Comparison of ENCODE assay signal across 9 cellular contexts in genomic region chr7:100373261-100373831, GRCh38. TPM values are rescaled to one million over a fixed set of nuclear protein-coding genes. Genes with fewer than 3 reads are reported as not detected.
DNase-seq lines count a peak whose midpoint lies in the region; ATAC-seq, FAIRE-seq and TF ChIP-seq lines count a peak whose summit lies in the region.
"Had no signal": no experiment of that assay in that cellular context is flagged by ENCODE, and none has a peak within 500 bp of the region (broad histone marks: within the 10 kb centered on the region; RNA-seq: fewer than 3 reads in every experiment).

Gene PILRA, plus strand, starts transcription at chr7:100373487. Its CDS starts 170 bp downstream, at chr7:100373657.

- peak in 3 of 4 donors; percentile 13 to 64 (median 57) for ATAC-seq in pancreas

- H3K4me1 ChIP-seq in OCI-LY3 (ENCODE audit: low read length) (peaks cover 64% of the 10 kb centered on the region), pancreas (no peaks in the 10 kb centered on the region)

- no peaks in the 10 kb centered on the region for H3K9me3 ChIP-seq in OCI-LY3 (ENCODE audit: insufficient read depth, low read length)
- H3K9me3 ChIP-seq in pancreas: no peaks in the 10 kb centered on the region

- peak within 1 kb of the TSS; percentile 98 for H3K4me2 ChIP-seq in OCI-LY3 (ENCODE audit: low read length)

- peak; percentile 79 for DNase-seq in CD1c-positive myeloid dendritic cell (ENCODE audit: extremely low spot score)
- DNase-seq in fibroblast of gingiva (ENCODE audit: low read depth): peak; percentile 18
- DNase-seq in pancreas: no peak
- DNase-seq in Kasumi-1 (lab: John Stamatoyannopoulos, UW): no peak
- no peak for DNase-seq in NCI-H1092 (lab: John Stamatoyannopoulos, UW)
- no peak for DNase-seq in LoVo (ENCODE audit: low spot score)
- DNase-seq in stimulated activated naive CD4-positive, alpha-beta T cell treated with Interleukin-2 at 50 U/mL for 16 hours (lab: John Stamatoyannopoulos, UW): no peak
- DNase-seq: NCI-H1436 had no signal

- peaks cover 6% of the 10 kb centered on the region; the same call in 1 of the 2 replicates for H3K27me3 ChIP-seq in OCI-LY3 (ENCODE audit: low read depth, low read length)
- H3K27me3 ChIP-seq in pancreas: no peaks in the 10 kb centered on the region

- WGBS in pancreas, 2 donors: 36 to 38% methylated on average over 12 of the region's 12 CpGs

- H3K36me3 ChIP-seq in OCI-LY3 (replicated peaks; ENCODE audit: low read depth, low read length) (no peaks in the 10 kb centered on the region), pancreas (no peaks in the 10 kb centered on the region)

- H2AFZ ChIP-seq in OCI-LY3 (ENCODE audit: low read depth, low read length): peak within 1 kb of the TSS; percentile 57; the same call in 1 of the 2 replicates

- H3K79me2 ChIP-seq in OCI-LY3 (ENCODE audit: low read length): no peaks in the 10 kb centered on the region

- TF ChIP-seq CTCF in OCI-LY3 (IDR thresholded peaks at IDR 0.05; ENCODE audit: low read depth, low read length) (no peak), pancreas (IDR thresholded peaks at IDR 0.05) (no peak)

- no peak for FAIRE-seq in pancreas (lab: Jason Lieb, UNC)

- peak within 1 kb of the TSS; percentile 85 for H3K9ac ChIP-seq in OCI-LY3 (ENCODE audit: low read length)

- intact Hi-C loops in pancreas (cut with DNase I): no loop called here

- peak within 1 kb of the TSS; percentile 81 for H3K4me3 ChIP-seq in OCI-LY3 (ENCODE audit: low read length)
- peak within 1 kb of the TSS in 1 of 4 donors; percentile 23 for H3K4me3 ChIP-seq in pancreas

- H4K20me1 ChIP-seq in OCI-LY3 (ENCODE audit: insufficient read depth, low read length): no peaks in the 10 kb centered on the region

- peak within 1 kb of the TSS; percentile 15; the same call in 1 of the 2 replicates for H3K27ac ChIP-seq in OCI-LY3 (ENCODE audit: low read length)
- peak within 1 kb of the TSS in 2 of 4 donors; percentile 52 to 55 for H3K27ac ChIP-seq in pancreas

RNA-seq across cellular contexts. Expression of gene PILRA, which starts in this region (rescaled TPM):
- total RNA-seq in pancreas: 1 to 10 TPM in 5 of 6 donors, under 1 TPM in 1; 0.88 to 7.6 (median 2.8) TPM
- polyA plus RNA-seq in pancreas: 1 to 10 TPM; 3.8 to 4.8 TPM

Comparison
In these comparisons a context has a peak if more than half of its experiments do, and no peak if none do; other contexts are left out.
1. DNase-seq: peak in CD1c-positive myeloid dendritic cell (single experiment) and fibroblast of gingiva (single experiment); none in pancreas (0 of 6), Kasumi-1 (0 of 2), NCI-H1092 (single experiment), LoVo (single experiment) and stimulated activated naive CD4-positive, alpha-beta T cell treated with Interleukin-2 at 50 U/mL for 16 hours (single experiment).